8 cellular contexts compared by ENCODE assay signal in the genomic region with DNA sequence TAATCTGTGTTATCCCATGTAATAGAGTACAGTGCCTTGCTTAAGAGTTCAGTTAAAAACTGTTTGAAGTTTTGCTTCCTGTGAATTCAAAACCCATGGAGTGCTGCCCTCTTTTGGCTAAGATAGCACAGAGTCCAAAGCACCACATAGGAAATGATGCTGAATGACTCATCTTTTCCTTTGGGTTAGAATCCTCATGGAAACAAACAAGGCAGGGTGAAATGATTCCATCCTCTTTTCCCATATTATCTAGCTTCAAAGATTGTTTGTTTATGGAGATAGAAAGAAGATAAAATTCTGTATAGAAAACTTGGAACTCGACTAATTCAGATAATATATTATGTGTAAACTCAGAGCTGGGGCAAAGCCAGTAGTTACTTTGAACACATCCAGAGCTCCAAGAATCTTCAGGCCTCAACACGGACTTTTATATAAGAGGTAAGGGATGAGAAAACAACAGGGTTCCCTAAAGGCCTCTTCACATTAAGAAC.
DNase-seq lines count a peak whose midpoint lies in the region; ATAC-seq, FAIRE-seq and TF ChIP-seq lines count a peak whose summit lies in the region.

No MANE protein-coding gene starts in this region.

- no peak for TF ChIP-seq POLR2A in GM12892 (IDR thresholded peaks at IDR 0.05; ENCODE audit: low read depth, low read length)

- no peak overlapping the region for H3K27ac ChIP-seq in WERI-Rb-1

- H3K36me3 ChIP-seq in WERI-Rb-1: no peaks in the 10 kb centered on the region

- no peaks in the 10 kb centered on the region for H3K27me3 ChIP-seq in WERI-Rb-1 (ENCODE audit: insufficient read depth, low read depth, severe bottlenecking)

- H3K36me3 Mint-ChIP-seq in nephron (ENCODE audit: low read depth): no peaks in the 10 kb centered on the region

- peak; percentile 9 for FAIRE-seq in GM12892 (lab: Jason Lieb, UNC)

- H3K4me1 Mint-ChIP-seq in nephron: peaks cover 26% of the 10 kb centered on the region

- H3K4me3 ChIP-seq in WERI-Rb-1 (ENCODE audit: low read depth, low read length) (no peak overlapping the region), fibroblast of mammary gland (ENCODE audit: control insufficient read depth, low read depth, low read length) (no peak overlapping the region)

- H3K27ac Mint-ChIP-seq in nephron: no peak overlapping the region

- no peaks in the 10 kb centered on the region for H3K9me3 ChIP-seq in WERI-Rb-1 (ENCODE audit: severe bottlenecking)

- peak; percentile 37 for ATAC-seq in HG02981 (IDR thresholded peaks at IDR 0.05; ENCODE audit: unreplicated experiment)

- H3K9me3 Mint-ChIP-seq in nephron: no peaks in the 10 kb centered on the region

- no peak overlapping the region for H3K4me3 Mint-ChIP-seq in nephron

- peak; percentile 72 for TF ChIP-seq CTCF in WERI-Rb-1 (IDR thresholded peaks at IDR 0.05; ENCODE audit: low read depth, low read length)
- TF ChIP-seq CTCF in fibroblast of mammary gland (conservative IDR thresholded peaks at IDR 0.05; ENCODE audit: control insufficient read depth, insufficient read depth, low read depth, low read length): peak; percentile 90
- TF ChIP-seq CTCF in nephron (IDR thresholded peaks at IDR 0.05; ENCODE audit: unreplicated experiment in 3 of 3): peak; percentile 60 to 74 (median 73)

- H3K27me3 Mint-ChIP-seq in nephron (ENCODE audit: low read depth): no peaks in the 10 kb centered on the region

- DNase-seq in AML-193 (lab: John Stamatoyannopoulos, UW) (peak; percentile 67 to 68), GM12892 (ENCODE audit: insufficient read length) (no peak), NCI-H2171 treated with DMSO at 0.1 percent for 48 hours (lab: John Stamatoyannopoulos, UW) (peak; percentile 85), WERI-Rb-1 (peak; percentile 41), fibroblast of mammary gland (ENCODE audit: low read depth) (peak; percentile 96)
- DNase-seq in activated effector memory CD4-positive, alpha-beta T cell treated with anti-CD3 and anti-CD28 coated beads, Interleukin-2, amount 50 U/mL, for 16 hours: no peak

Comparison
In these comparisons a context has a peak if more than half of its experiments do, and no peak if none do; other contexts are left out.
1. DNase-seq: peak in AML-193 (2 of 2), NCI-H2171 treated with DMSO at 0.1 percent for 48 hours (single experiment), WERI-Rb-1 (single experiment) and fibroblast of mammary gland (single experiment); none in GM12892 (single experiment) and activated effector memory CD4-positive, alpha-beta T cell treated with anti-CD3 and anti-CD28 coated beads, Interleukin-2, amount 50 U/mL, for 16 hours (single experiment).
2. Peak in every context shown above with its lines, with median percentiles within 50 percentile points of each other: CTCF ChIP-seq.